8 cellular contexts compared by ENCODE assay signal in genomic region chr16:30445408-30446202, GRCh38. TPM values are rescaled to one million over a fixed set of nuclear protein-coding genes. Genes with fewer than 3 reads are reported as not detected.
DNase-seq lines count a peak whose midpoint lies in the region; ATAC-seq and TF ChIP-seq lines count a peak whose summit lies in the region.

SEPHS2 (minus strand) TSS chr16:30445874; CDS start chr16:30445727, 147 bp downstream.

- peaks cover 7 to 36% of the 10 kb centered on the region in 2 donors for H3K4me1 ChIP-seq in left lung

- H3K27ac ChIP-seq in left lung, result peak within 1 kb of the TSS; percentile 93 to 98

- H3K27me3 ChIP-seq in BJ (ENCODE audit: control insufficient read depth, insufficient read depth, low read length), result no peaks in the 10 kb centered on the region
- H3K27me3 ChIP-seq in left lung, result no peaks in the 10 kb centered on the region

- H3K36me3 Mint-ChIP-seq in dendritic cell treated with granulocyte-macrophage colony-stimulating factor and Interleukin-4, amounts not matched to agents 40 ng/mL and 50 ng/mL, for 4 days (ENCODE audit: low read depth), result peaks cover 34% of the 10 kb centered on the region

- no peaks in the 10 kb centered on the region for H3K27me3 Mint-ChIP-seq in dendritic cell treated with granulocyte-macrophage colony-stimulating factor and Interleukin-4, amounts not matched to agents 40 ng/mL and 50 ng/mL, for 4 days

- intact Hi-C loops in dendritic cell treated with granulocyte-macrophage colony-stimulating factor and Interleukin-4, amounts not matched to agents 40 ng/mL and 50 ng/mL, for 4 days (cut with micrococcal nuclease), result loop anchor here (5.0 to 10.0 kb wide), 2 partner anchors 37 to 159 kb away; no protein-coding TSS in a partner anchor
- intact Hi-C loops in left lung (cut with DNase I), result no loop called here

- peaks cover 2% of the 10 kb centered on the region for H3K36me3 ChIP-seq in BJ (ENCODE audit: control insufficient read depth, insufficient read depth, low read length)
- peaks cover 0 to 13% of the 10 kb centered on the region in 2 donors for H3K36me3 ChIP-seq in left lung

- H3K9me3 ChIP-seq in left lung, result no peaks in the 10 kb centered on the region

- peak; percentile 85 for DNase-seq in BJ (ENCODE audit: low read depth)
- peak; percentile 80 for DNase-seq in GM19238 (ENCODE audit: insufficient read length, low spot score)
- DNase-seq in NCI-H69 (lab: John Stamatoyannopoulos, UW), result peak; percentile 98
- peak; percentile 95 for DNase-seq in activated CD4-positive, alpha-beta T cell treated with anti-CD3 and anti-CD28 coated beads, Interleukin-2, amount 50 U/mL, for 1 hour
- DNase-seq in left lung, result peak; percentile 96 to 98
- DNase-seq in stimulated activated CD4-positive, alpha-beta T cell treated with anti-CD3 and anti-CD28 coated beads, Interleukin-2, amount 100 ng/mL, for 48 hours, result peak; percentile 95 to 98

- peak; percentile 86 for ATAC-seq in HG03460 (IDR thresholded peaks at IDR 0.05; ENCODE audit: unreplicated experiment)
- peak; percentile 97 for ATAC-seq in left lung

- no peaks in the 10 kb centered on the region for H3K9me3 Mint-ChIP-seq in dendritic cell treated with granulocyte-macrophage colony-stimulating factor and Interleukin-4, amounts not matched to agents 40 ng/mL and 50 ng/mL, for 4 days

- peaks cover 44% of the 10 kb centered on the region for H3K4me1 Mint-ChIP-seq in dendritic cell treated with granulocyte-macrophage colony-stimulating factor and Interleukin-4, amounts not matched to agents 40 ng/mL and 50 ng/mL, for 4 days (ENCODE audit: low read depth)

- TF ChIP-seq CTCF in BJ (IDR thresholded peaks at IDR 0.05; ENCODE audit: insufficient read depth, low read depth, low read length) (peak; percentile 64), left lung (IDR thresholded peaks at IDR 0.05) (peak in 1 of 2 donors; percentile 30)

- peak within 1 kb of the TSS; percentile 80 for H3K4me3 Mint-ChIP-seq in dendritic cell treated with granulocyte-macrophage colony-stimulating factor and Interleukin-4, amounts not matched to agents 40 ng/mL and 50 ng/mL, for 4 days

- H3K27ac Mint-ChIP-seq in dendritic cell treated with granulocyte-macrophage colony-stimulating factor and Interleukin-4, amounts not matched to agents 40 ng/mL and 50 ng/mL, for 4 days, result peak within 1 kb of the TSS; percentile 89

- H3K4me3 ChIP-seq in BJ (ENCODE audit: low read depth, low read length) (peak within 1 kb of the TSS; percentile 72), left lung (peak within 1 kb of the TSS; percentile 77 to 84)

- POLR2A ChIA-PET in BJ (lab: Charles Lee), result interaction anchor here (0.6 kb wide), 2 partner anchors 15 to 69 kb away, joined by 3 to 9 read pairs; no protein-coding TSS in a partner anchor

- CTCF ChIA-PET in BJ (lab: Yijun Ruan, JAX), result interaction anchor here (1.0 to 2.0 kb wide), 4 partner anchors 11 to 170 kb away, joined by 3 to 9 read pairs (median 4); partner anchors contain the start of gene DCTPP1

RNA-seq across cellular contexts. Expression of gene SEPHS2, which starts in this region (rescaled TPM):
- polyA plus RNA-seq in BJ (2011; rRNA removed), result 44.4 and 50.3 TPM in 2 replicates
- polyA minus RNA-seq in BJ (2011; rRNA and poly(A)+ RNA removed), result 17.3 and 24.1 TPM in 2 replicates
- total RNA-seq in left lung, result 10 to 100 TPM; 50.3 to 64.0 TPM

Comparison
In these comparisons a context has a peak if more than half of its experiments do, and no peak if none do; other contexts are left out.
1. Peak in every context shown above with its lines: DNase-seq, ATAC-seq, H3K4me3 ChIP-seq and H3K27ac ChIP-seq.